In the genomic region with DNA sequence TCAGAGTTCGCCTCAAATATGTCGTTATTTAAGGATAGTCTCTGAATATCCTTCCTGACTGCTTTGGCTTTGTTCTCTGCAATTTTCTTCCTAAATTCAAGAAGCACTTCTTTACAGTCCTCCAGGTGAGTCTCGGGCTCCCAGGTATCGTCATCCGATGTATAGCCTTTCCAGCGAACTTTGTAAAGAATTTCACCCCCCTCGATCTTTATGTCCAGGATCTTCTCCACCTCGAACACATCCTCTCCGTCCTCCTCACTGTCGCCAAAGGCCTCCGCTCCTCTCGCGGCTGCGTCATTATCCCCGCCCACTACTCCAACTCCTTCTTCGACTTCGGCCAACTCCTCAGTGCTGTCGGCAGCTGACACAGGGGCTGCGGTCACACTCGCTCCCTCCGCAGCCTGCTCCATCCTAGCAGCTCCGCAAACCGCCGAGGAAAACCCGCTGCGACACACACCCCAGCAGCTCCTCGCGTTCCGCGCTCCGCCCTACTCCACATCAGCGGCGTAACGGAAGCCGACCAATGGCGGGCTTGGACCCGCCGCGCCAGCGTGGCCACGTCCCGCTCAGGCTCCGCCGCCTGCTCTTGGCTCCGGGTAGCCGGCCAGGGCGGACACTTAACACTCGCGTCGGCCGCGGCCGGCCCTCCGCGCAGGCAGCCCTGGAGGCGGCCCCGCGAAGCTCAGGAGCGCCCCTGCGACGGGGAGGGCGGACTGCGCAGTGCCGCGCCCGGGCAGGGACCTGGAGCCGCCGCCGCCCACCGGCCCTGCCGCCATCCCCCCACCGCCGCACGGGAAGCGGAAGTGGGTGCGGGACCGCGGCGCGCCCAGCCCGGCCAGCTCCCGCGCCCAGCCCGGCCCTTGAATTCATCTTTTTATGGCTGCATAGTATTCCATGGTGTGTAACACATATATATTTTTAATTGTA, we compare ENCODE assay signal across 8 cellular contexts. TPM values are rescaled to one million over a fixed set of nuclear protein-coding genes. Genes with fewer than 3 reads are reported as not detected.
A peak's percentile ranks its signal among the peaks of the same experiment; 100 is the strongest.
DNase-seq lines count a peak whose midpoint lies in the region; ATAC-seq, FAIRE-seq and TF ChIP-seq lines count a peak whose summit lies in the region.

No MANE protein-coding gene starts in this region.

- peaks cover 50% of the 10 kb centered on the region for H3K27me3 Mint-ChIP-seq in activated CD4-positive, alpha-beta T cell treated with anti-CD3 and anti-CD28 coated beads, Interleukin-2, amount 10 ng/mL, durations not matched to agents 7 days and 5 days
- H3K27me3 Mint-ChIP-seq in naive thymus-derived CD4-positive, alpha-beta T cell: peaks cover 38 to 56% (median 45%) of the 10 kb centered on the region in 5 donors

- H3K27ac Mint-ChIP-seq in activated CD4-positive, alpha-beta T cell treated with anti-CD3 and anti-CD28 coated beads, Interleukin-2, amount 10 ng/mL, durations not matched to agents 7 days and 5 days: no peak overlapping the region
- H3K27ac Mint-ChIP-seq in naive thymus-derived CD4-positive, alpha-beta T cell: peak overlapping the region in 5 of 9 donors; percentile 19 to 84 (median 81)

- CTCF ChIA-PET in activated CD4-positive, alpha-beta T cell treated with anti-CD3 and anti-CD28 coated beads, Interleukin-2, amount 10 ng/mL, durations not matched to agents 7 days and 5 days (lab: Charles Lee): no interaction called here
- CTCF ChIA-PET in naive thymus-derived CD4-positive, alpha-beta T cell (lab: Charles Lee): no interaction called here

- no peaks in the 10 kb centered on the region for H3K9me3 Mint-ChIP-seq in activated CD4-positive, alpha-beta T cell treated with anti-CD3 and anti-CD28 coated beads, Interleukin-2, amount 10 ng/mL, durations not matched to agents 7 days and 5 days
- H3K9me3 Mint-ChIP-seq in naive thymus-derived CD4-positive, alpha-beta T cell: peaks cover 0 to 19% (median 5%) of the 10 kb centered on the region in 11 donors

- no peaks in the 10 kb centered on the region for H3K4me1 ChIP-seq in naive thymus-derived CD4-positive, alpha-beta T cell (ENCODE audit: control insufficient read depth in 2 of 2, insufficient read depth in 2 of 2, low read length in 2 of 2)
- no peaks in the 10 kb centered on the region for H3K4me1 ChIP-seq in thoracic aorta (ENCODE audit: control insufficient read depth in 1 of 2, low read depth in 2 of 2)

- no peaks in the 10 kb centered on the region for H3K36me3 Mint-ChIP-seq in activated CD4-positive, alpha-beta T cell treated with anti-CD3 and anti-CD28 coated beads, Interleukin-2, amount 10 ng/mL, durations not matched to agents 7 days and 5 days (ENCODE audit: low read depth)
- H3K36me3 Mint-ChIP-seq in naive thymus-derived CD4-positive, alpha-beta T cell: peaks cover 0 to 4% (median 0%) of the 10 kb centered on the region in 5 donors

- POLR2A ChIA-PET in activated CD4-positive, alpha-beta T cell treated with anti-CD3 and anti-CD28 coated beads, Interleukin-2, amount 10 ng/mL, durations not matched to agents 7 days and 5 days (lab: Charles Lee): no interaction called here
- POLR2A ChIA-PET in naive thymus-derived CD4-positive, alpha-beta T cell (lab: Charles Lee): no interaction called here

- H3K27me3 ChIP-seq in naive thymus-derived CD4-positive, alpha-beta T cell (ENCODE audit: control insufficient read depth in 2 of 2, insufficient read depth in 2 of 2, low read length in 2 of 2): peaks cover 6 to 7% of the 10 kb centered on the region in 2 donors
- H3K27me3 ChIP-seq in thoracic aorta (replicated peaks; ENCODE audit: insufficient read depth): no peaks in the 10 kb centered on the region

- no peak for DNase-seq in GM18507 (ENCODE audit: extremely low spot score, insufficient read length, low read depth)
- DNase-seq in activated CD4-positive, alpha-beta T cell treated with anti-CD3 and anti-CD28 coated beads, Interleukin-2, amount 10 ng/mL, durations not matched to agents 7 days and 5 days: peak; percentile 21
- DNase-seq in epithelial cell of prostate (ENCODE audit: low read depth, low spot score): no peak
- DNase-seq in naive thymus-derived CD4-positive, alpha-beta T cell: peak in 6 of 9 donors; percentile 8 to 47 (median 22)
- DNase-seq in thoracic aorta (ENCODE audit: low spot score): no peak
- DNase-seq in NCI-H1930 (lab: John Stamatoyannopoulos, UW): no peak

- H3K9me3 ChIP-seq in naive thymus-derived CD4-positive, alpha-beta T cell (ENCODE audit: control insufficient read depth in 2 of 3, low read length in 3 of 3): no peaks in the 10 kb centered on the region
- H3K9me3 ChIP-seq in thoracic aorta: no peaks in the 10 kb centered on the region

- peak overlapping the region; percentile 14 for H3K27ac ChIP-seq in epithelial cell of prostate
- H3K27ac ChIP-seq in naive thymus-derived CD4-positive, alpha-beta T cell (ENCODE audit: low read depth, low read length): no peak overlapping the region
- no peak overlapping the region for H3K27ac ChIP-seq in thoracic aorta

- peaks cover 11% of the 10 kb centered on the region for H3K4me1 Mint-ChIP-seq in activated CD4-positive, alpha-beta T cell treated with anti-CD3 and anti-CD28 coated beads, Interleukin-2, amount 10 ng/mL, durations not matched to agents 7 days and 5 days
- H3K4me1 Mint-ChIP-seq in naive thymus-derived CD4-positive, alpha-beta T cell: peaks cover 0 to 8% (median 5%) of the 10 kb centered on the region in 7 donors

- TF ChIP-seq CTCF in thoracic aorta (IDR thresholded peaks at IDR 0.05): no peak

- H3K36me3 ChIP-seq in naive thymus-derived CD4-positive, alpha-beta T cell (ENCODE audit: control insufficient read depth in 2 of 3, insufficient read depth in 3 of 3, low read length in 3 of 3): no peaks in the 10 kb centered on the region
- no peaks in the 10 kb centered on the region for H3K36me3 ChIP-seq in thoracic aorta

- H3K4me3 Mint-ChIP-seq in activated CD4-positive, alpha-beta T cell treated with anti-CD3 and anti-CD28 coated beads, Interleukin-2, amount 10 ng/mL, durations not matched to agents 7 days and 5 days: peak overlapping the region; percentile 51
- H3K4me3 Mint-ChIP-seq in naive thymus-derived CD4-positive, alpha-beta T cell: peak overlapping the region; percentile 69 to 85 (median 76)

- ATAC-seq in naive thymus-derived CD4-positive, alpha-beta T cell: peak; percentile 60
- no peak for ATAC-seq in thoracic aorta (ENCODE audit: insufficient number of reproducible peaks, low FRiP score, low read depth)
- ATAC-seq in HG02759 (IDR thresholded peaks at IDR 0.05; ENCODE audit: unreplicated experiment): no peak
- no peak for ATAC-seq in GM19035 (IDR thresholded peaks at IDR 0.05; ENCODE audit: unreplicated experiment)

- intact Hi-C loops in naive thymus-derived CD4-positive, alpha-beta T cell (cut with micrococcal nuclease): no loop called here

- H3K4me3 ChIP-seq in naive thymus-derived CD4-positive, alpha-beta T cell (ENCODE audit: low read length): no peak overlapping the region
- peak overlapping the region; percentile 56 for H3K4me3 ChIP-seq in thoracic aorta

- FAIRE-seq in GM18507 (lab: Jason Lieb, UNC): peak; percentile 21

RNA-seq across cellular contexts. Expression of a gene that starts 4.1 kb away (rescaled TPM):
- not detected for total RNA-seq in activated CD4-positive, alpha-beta T cell treated with anti-CD3 and anti-CD28 coated beads, Interleukin-2, amount 10 ng/mL, durations not matched to agents 7 days and 5 days
- 1 to 10 TPM in 2 of 5 experiments, under 1 TPM in 1, not detected in 2; 0.47 to 2.1 (median 1.5) TPM for total RNA-seq in naive thymus-derived CD4-positive, alpha-beta T cell
- not detected for polyA plus RNA-seq in naive thymus-derived CD4-positive, alpha-beta T cell
- total RNA-seq in thoracic aorta: 1 to 10 TPM; 1.6 to 2.5 TPM

Comparison
In these comparisons a context has a peak if more than half of its experiments do, and no peak if none do; other contexts are left out.
1. DNase-seq: peak in activated CD4-positive, alpha-beta T cell treated with anti-CD3 and anti-CD28 coated beads, Interleukin-2, amount 10 ng/mL, durations not matched to agents 7 days and 5 days (single experiment) and naive thymus-derived CD4-positive, alpha-beta T cell (6 of 9); none in GM18507 (single experiment), epithelial cell of prostate (single experiment), thoracic aorta (single experiment) and NCI-H1930 (0 of 2).